1 cellular context compared by ENCODE assay signal in the genomic region with DNA sequence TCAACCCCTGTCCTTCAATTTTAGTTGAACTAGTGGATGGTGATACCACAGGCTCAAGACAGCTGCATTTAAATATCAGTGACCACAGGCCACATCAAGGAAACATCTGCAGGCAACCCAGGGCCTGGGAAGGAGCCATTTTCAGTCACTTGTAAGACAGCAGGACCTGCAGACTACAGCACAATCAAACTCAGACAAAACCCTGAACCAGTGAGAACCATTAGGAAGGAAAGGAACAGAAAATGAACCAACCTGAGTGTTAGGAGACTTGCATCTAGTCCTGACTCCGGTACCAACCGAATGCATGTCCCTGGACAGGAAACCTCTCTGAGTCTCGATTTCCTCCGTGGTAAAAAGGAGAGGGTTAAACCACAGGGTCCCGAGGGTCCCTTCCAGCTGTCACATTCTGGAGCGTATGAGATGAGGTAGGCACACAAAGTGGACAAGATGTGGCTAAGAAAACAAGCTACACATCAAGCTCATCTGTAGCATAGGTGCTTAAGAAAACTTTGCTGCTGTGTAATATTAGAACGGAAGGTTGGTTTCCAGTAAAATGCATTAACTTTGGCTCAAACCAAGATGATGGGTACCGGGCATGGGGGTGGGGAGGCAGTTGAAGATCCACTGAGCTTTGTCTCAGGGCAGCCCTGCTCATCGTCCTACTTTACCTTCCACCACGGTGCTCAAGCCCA.
TF ChIP-seq lines count a peak whose summit lies in the region.

No MANE protein-coding gene starts in this region.

TF ChIP-seq in H1, 55 proteins besides CTCF, POLR2A, EP300 and RAD21:
- TF ChIP-seq CHD7 (IDR thresholded peaks at IDR 0.05; ENCODE audit: insufficient replicate concordance, low read length) (no peak), SP4 (IDR thresholded peaks at IDR 0.05; ENCODE audit: low read length) (no peak), TCF12 (IDR thresholded peaks at IDR 0.05; ENCODE audit: low read depth, low read length) (no peak), TBP (IDR thresholded peaks at IDR 0.05; ENCODE audit: low read depth, low read length) (no peak), TEAD4 (IDR thresholded peaks at IDR 0.05; ENCODE audit: low read depth, low read length) (no peak), GTF2F1 (IDR thresholded peaks at IDR 0.05; ENCODE audit: borderline replicate concordance, low read depth, low read length) (no peak), NANOG (IDR thresholded peaks at IDR 0.05; ENCODE audit: insufficient read depth, low read depth, low read length, poor library complexity, severe bottlenecking) (no peak), POU5F1 (IDR thresholded peaks at IDR 0.05; ENCODE audit: low read depth, low read length) (no peak), POLR2AphosphoS5 (IDR thresholded peaks at IDR 0.05; ENCODE audit: low read depth, low read length) (no peak), ASH2L (IDR thresholded peaks at IDR 0.05; ENCODE audit: low read length) (no peak), BACH1 (IDR thresholded peaks at IDR 0.05; ENCODE audit: low read length) (no peak)
